In genomic region chr3:37987751-37988179, GRCh38 we compare ENCODE assay signal across 21 cellular contexts. TPM values are rescaled to one million over a fixed set of nuclear protein-coding genes. Genes with fewer than 3 reads are reported as not detected.
DNase-seq lines count a peak whose midpoint lies in the region; ATAC-seq, FAIRE-seq and TF ChIP-seq lines count a peak whose summit lies in the region.
"Had no signal": no experiment of that assay in that cellular context is flagged by ENCODE, and none has a peak within 500 bp of the region (broad histone marks: within the 10 kb centered on the region; RNA-seq: fewer than 3 reads in every experiment).

No MANE protein-coding gene starts in this region.

- no peak overlapping the region for H3K56ac ChIP-seq in H1 (replicated peaks; ENCODE audit: insufficient read length, low read depth, low read length)

- H4K20me1 ChIP-seq in H1 (replicated peaks in 1 of 2; ENCODE audit: control insufficient read depth in 1 of 2, insufficient read depth in 2 of 2, low read length in 2 of 2) (no peaks in the 10 kb centered on the region), MM.1S (ENCODE audit: insufficient read depth, low read length) (no peaks in the 10 kb centered on the region)

- 92% methylated on average over 7 of the region's 7 CpGs; no CpG with 5 or more reads in 1 of the 2 experiments for WGBS in H1 (ENCODE audit: extremely low coverage in 1 of 2, insufficient coverage in 1 of 2, insufficient read length in 1 of 2, insufficient replicate concordance in 2 of 2, low coverage in 1 of 2, low lambda C conversion rate in 2 of 2, missing lambda C conversion rate in 1 of 2), 2 experiments
- WGBS in thyroid gland, 2 donors: 90 to 91% methylated on average over 7 of the region's 7 CpGs

- H3K4me1 ChIP-seq in H1 (replicated peaks in 1 of 4; ENCODE audit: control insufficient read depth in 3 of 4, insufficient read depth in 4 of 4, low read length in 3 of 4): peaks cover 0 to 9% (median 6%) of the 10 kb centered on the region in 4 experiments; a peak in 5 of 7 replicates
- H3K4me1 ChIP-seq in muscle layer of duodenum (ENCODE audit: control insufficient read depth in 1 of 2, insufficient read depth in 2 of 2, low read length in 2 of 2): no peaks in the 10 kb centered on the region
- no peaks in the 10 kb centered on the region for H3K4me1 ChIP-seq in MM.1S (ENCODE audit: low read length)
- H3K4me1 ChIP-seq in thyroid gland: no peaks in the 10 kb centered on the region
- H3K4me1 ChIP-seq: parathyroid adenoma had no signal

- H3K23me2 ChIP-seq in H1 (ENCODE audit: low read depth, low read length): no peaks in the 10 kb centered on the region; the same call in 1 of the 2 replicates

- H3K27me3 ChIP-seq in H1 (replicated peaks in 1 of 4; ENCODE audit: control insufficient read depth in 3 of 4, extremely low read depth in 1 of 4, insufficient read depth in 3 of 4, low read length in 3 of 4): peaks cover 0 to 5% (median 1%) of the 10 kb centered on the region in 4 experiments; a peak in 4 of 7 replicates
- H3K27me3 ChIP-seq in muscle layer of duodenum (ENCODE audit: low read depth, low read length): no peaks in the 10 kb centered on the region
- H3K27me3 ChIP-seq in MM.1S (replicated peaks; ENCODE audit: insufficient read depth, low read length): no peaks in the 10 kb centered on the region; the same call in 1 of the 2 replicates
- no peaks in the 10 kb centered on the region for H3K27me3 ChIP-seq in thyroid gland

- intact Hi-C loops in left ventricle myocardium superior (cut with micrococcal nuclease): no loop called here
- intact Hi-C loops in thyroid gland (cut with DNase I): no loop called here

- H4K91ac ChIP-seq in H1 (replicated peaks; ENCODE audit: insufficient read length, low read length): no peak overlapping the region

- no peak overlapping the region for H4K5ac ChIP-seq in H1 (ENCODE audit: insufficient read length, low read depth, low read length)

- H3K36me3 ChIP-seq in H1 (ENCODE audit: control insufficient read depth in 2 of 4, insufficient read depth in 4 of 4, low read length in 3 of 4) (no peaks in the 10 kb centered on the region), muscle layer of duodenum (ENCODE audit: control insufficient read depth in 1 of 2, insufficient read depth in 2 of 2, low read length in 2 of 2) (peaks cover under 1 to 4% of the 10 kb centered on the region in 2 donors), MM.1S (replicated peaks; ENCODE audit: insufficient read depth, low read length) (no peaks in the 10 kb centered on the region), thyroid gland (no peaks in the 10 kb centered on the region)

- H2AK5ac ChIP-seq in H1 (ENCODE audit: low read depth, low read length): no peak overlapping the region

- no peak overlapping the region for H3K14ac ChIP-seq in H1 (ENCODE audit: insufficient read length)

- no peak overlapping the region for H3K9ac ChIP-seq in H1 (replicated peaks in 1 of 4; ENCODE audit: extremely low read depth in 1 of 4, low read depth in 3 of 4, low read length in 3 of 4)
- no peak overlapping the region for H3K9ac ChIP-seq in MM.1S (ENCODE audit: low read length)
- H3K9ac ChIP-seq: parathyroid adenoma had no signal

- H4K8ac ChIP-seq in H1 (ENCODE audit: extremely low read depth, insufficient read depth, low read length): peak overlapping the region; percentile 28; the same call in 1 of the 2 replicates

- no peak for ATAC-seq in left ventricle myocardium superior
- ATAC-seq: CD8-positive, alpha-beta T cell; GM23338; stimulated activated memory B cell treated with anti-CD40 and anti-IgM and Interleukin-4, amounts not matched to agents 10 μg/mL and 1 μg/mL and 100 μg/mL, for 72 hours had no signal

- H3K4me3 ChIP-seq in H1 (ENCODE audit: extremely low read depth in 1 of 4, insufficient read depth in 2 of 4, low read depth in 3 of 4, low read length in 4 of 4) (no peak overlapping the region), muscle layer of duodenum (ENCODE audit: low read depth in 1 of 2, low read length in 2 of 2) (no peak overlapping the region), MM.1S (ENCODE audit: low read length) (no peak overlapping the region), thyroid gland (replicated peaks in 1 of 3) (no peak overlapping the region)
- H3K4me3 ChIP-seq: A549, GM23338 had no signal

- H2BK20ac ChIP-seq in H1 (ENCODE audit: low read length): no peak overlapping the region

- H2BK120ac ChIP-seq in H1 (replicated peaks; ENCODE audit: low read depth, low read length): no peak overlapping the region

- no peak overlapping the region for H3K18ac ChIP-seq in H1 (ENCODE audit: extremely low read depth, low read length)

- FAIRE-seq in H1 (lab: Jason Lieb, UNC): no peak
- FAIRE-seq: A549, keratinocyte had no signal

- H3K9me3 ChIP-seq in H1 (ENCODE audit: insufficient read depth in 2 of 2, low read depth in 1 of 2, low read length in 1 of 2) (no peaks in the 10 kb centered on the region), muscle layer of duodenum (ENCODE audit: control insufficient read depth in 1 of 2, low read length in 2 of 2) (no peaks in the 10 kb centered on the region), MM.1S (replicated peaks; ENCODE audit: insufficient read depth, low read length) (no peaks in the 10 kb centered on the region), thyroid gland (no peaks in the 10 kb centered on the region)
- H3K9me3 ChIP-seq: A549 had no signal

- H3K79me1 ChIP-seq in H1 (ENCODE audit: low read depth, low read length): no peaks in the 10 kb centered on the region

- no peaks in the 10 kb centered on the region for H3K79me2 ChIP-seq in H1 (ENCODE audit: control insufficient read depth in 1 of 2, insufficient read depth in 2 of 2, low read length in 2 of 2)
- no peaks in the 10 kb centered on the region for H3K79me2 ChIP-seq in MM.1S (ENCODE audit: low read length)
- H3K79me2 ChIP-seq: parathyroid adenoma had no signal

- CTCF ChIA-PET in H1 (lab: Charles Lee; ENCODE audit: partially characterized antibody): interaction anchor here (0.9 to 9.0 kb wide), 4 partner anchors 9 to 132 kb away, joined by 6 to 134 read pairs (median 30); no protein-coding TSS in a partner anchor

- POLR2A ChIA-PET in H1 (lab: Charles Lee; ENCODE audit: partially characterized antibody): no interaction called here

- no peak overlapping the region for H3K4me2 ChIP-seq in H1 (ENCODE audit: insufficient read depth in 1 of 2, low read depth in 2 of 2, low read length in 2 of 2)
- H3K4me2 ChIP-seq in MM.1S (ENCODE audit: low read depth, low read length): no peak overlapping the region
- H3K4me2 ChIP-seq: GM23338 had no signal

- H2BK5ac ChIP-seq in H1 (ENCODE audit: low read depth, low read length): no peak overlapping the region

- H3K4ac ChIP-seq in H1 (replicated peaks; ENCODE audit: insufficient read length, low read depth, low read length): no peak overlapping the region

- no peak for TF ChIP-seq EP300 in H1 (IDR thresholded peaks at IDR 0.05; ENCODE audit: borderline replicate concordance in 1 of 2, low read depth in 2 of 2, low read length in 2 of 2)

- no peak for TF ChIP-seq RAD21 in H1 (IDR thresholded peaks at IDR 0.05 in 1 of 2, conservative IDR thresholded peaks at IDR 0.05 in 1 of 2; ENCODE audit: low read depth in 2 of 2, low read length in 2 of 2)

- TF ChIP-seq CTCF in H1 (IDR thresholded peaks at IDR 0.05; ENCODE audit: control extremely low read depth in 1 of 3, insufficient read depth in 1 of 3, low read depth in 1 of 3, low read length in 3 of 3) (no peak), MM.1S (IDR thresholded peaks at IDR 0.05; ENCODE audit: low read length) (no peak), thyroid gland (IDR thresholded peaks at IDR 0.05) (no peak)

- peak; percentile 49 for DNase-seq in activated CD8-positive, alpha-beta memory T cell treated with anti-CD3 and anti-CD28 coated beads for 24 hours
- DNase-seq in activated CD8-positive, alpha-beta memory T cell treated with anti-CD3 and anti-CD28 coated beads, Interleukin-2, amount 50 U/mL, for 4 hours: no peak
- DNase-seq in H1 (ENCODE audit: low read depth in 1 of 2, low spot score in 2 of 2): no peak
- DNase-seq in activated CD4-positive, CD25-positive, alpha-beta regulatory T cell treated with anti-CD3 and anti-CD28 coated beads, Interleukin-2, amount 50 U/mL, for 72 hours: no peak
- DNase-seq in left ventricle myocardium superior: no peak
- no peak for DNase-seq in MM.1S
- DNase-seq in thyroid gland: no peak
- DNase-seq: activated CD4-positive, alpha-beta T cell treated with anti-CD3 and anti-CD28 coated beads for 1 hour; activated naive CD4-positive, alpha-beta T cell treated with anti-CD3 and anti-CD28 coated beads, Interleukin-2, amount 50 U/mL, for 16 hours; CD8-positive, alpha-beta T cell; dermis blood vessel endothelial cell; Karpas-422; NCI-H146; SHP77 treated with DMSO at 0.1 percent for 48 hours; stimulated activated CD4-positive, alpha-beta T cell treated with anti-CD3 and anti-CD28 coated beads, Interleukin-12 subunit alpha, Interleukin-12 subunit beta, amount 100 ng/mL, for 4 hours had no signal

- H2AFZ ChIP-seq in H1 (ENCODE audit: low read length) (no peak overlapping the region), MM.1S (ENCODE audit: low read length) (no peak overlapping the region)
- H2AFZ ChIP-seq: GM23338, parathyroid adenoma had no signal

- H2BK15ac ChIP-seq in H1 (ENCODE audit: low read length): no peak overlapping the region

- TF ChIP-seq POLR2A in H1 (IDR thresholded peaks at IDR 0.05; ENCODE audit: control extremely low read depth in 1 of 2, low read depth in 2 of 2, low read length in 2 of 2) (no peak), thyroid gland (IDR thresholded peaks at IDR 0.05) (no peak)

- H3F3A ChIP-seq in MM.1S (ENCODE audit: insufficient read depth, low read length): no peaks in the 10 kb centered on the region

- no peak overlapping the region for H2BK12ac ChIP-seq in H1 (ENCODE audit: low read depth, low read length)

- no peak overlapping the region for H3K23ac ChIP-seq in H1 (ENCODE audit: insufficient read length)

- H3K9me2 ChIP-seq in MM.1S (replicated peaks; ENCODE audit: insufficient read depth, low read length): no peaks in the 10 kb centered on the region

- H3K27ac ChIP-seq in H1 (ENCODE audit: low read depth, low read length) (no peak overlapping the region), muscle layer of duodenum (ENCODE audit: low read length) (peak overlapping the region; percentile 80), MM.1S (ENCODE audit: low read length) (no peak overlapping the region), thyroid gland (no peak overlapping the region)
- H3K27ac ChIP-seq: parathyroid adenoma had no signal

RNA-seq across cellular contexts. Expression of gene VILL, which starts 2.8 kb away (rescaled TPM):
- 4.1 and 4.6 TPM in 2 replicates for total RNA-seq in H1 (2021; fragmentation: NEBNext Ultra II Directional; extraction: Animal tissue kit (Norgen Biotek cat#: 25700))
- polyA plus RNA-seq in H1 (2011; rRNA removed): 4.2 and 7.4 TPM in 2 replicates
- 5.9 TPM for polyA plus RNA-seq in H1 (2011; cell fraction: cytosol; rRNA removed)
- 20.0 TPM for polyA plus RNA-seq in H1 (2011; cell fraction: nucleus; rRNA removed)
- 2.4 to 5.7 TPM (median 4.2 TPM) in 4 replicates for polyA plus RNA-seq in H1 (2012, experiment 1 of 2)
- polyA plus RNA-seq in H1 (2012, experiment 2 of 2): 3.4 TPM
- polyA plus RNA-seq in H1 (2013, experiment 1 of 2): 1.4 TPM
- 1.5 TPM for polyA plus RNA-seq in H1 (2013, experiment 2 of 2)
- polyA minus RNA-seq in H1 (2011; rRNA and poly(A)+ RNA removed): 7.7 and 8.0 TPM in 2 replicates
- 2.5 TPM for polyA minus RNA-seq in H1 (2011; cell fraction: cytosol; rRNA and poly(A)+ RNA removed)
- polyA minus RNA-seq in H1 (2011; cell fraction: nucleus; rRNA and poly(A)+ RNA removed): 11.4 TPM
- 2.7 TPM for total RNA-seq in left ventricle myocardium superior
- total RNA-seq in thyroid gland: 10 to 100 TPM in 2 of 4 donors, 1 to 10 TPM in 2; 5.5 to 13.0 (median 9.5) TPM

RNA-seq across cellular contexts. Expression of gene PLCD1, which starts 41.7 kb away (rescaled TPM):
- total RNA-seq in H1 (2021; fragmentation: NEBNext Ultra II Directional; extraction: Animal tissue kit (Norgen Biotek cat#: 25700)): 15.7 and 19.2 TPM in 2 replicates
- polyA plus RNA-seq in H1 (2011; rRNA removed): 15.3 and 25.7 TPM in 2 replicates
- 16.8 TPM for polyA plus RNA-seq in H1 (2011; cell fraction: cytosol; rRNA removed)
- polyA plus RNA-seq in H1 (2011; cell fraction: nucleus; rRNA removed): 40.8 TPM
- 10.7 to 22.5 TPM (median 19.3 TPM) in 4 replicates for polyA plus RNA-seq in H1 (2012, experiment 1 of 2)
- 24.9 TPM for polyA plus RNA-seq in H1 (2012, experiment 2 of 2)
- polyA plus RNA-seq in H1 (2013, experiment 1 of 2): 16.6 TPM
- 15.4 TPM for polyA plus RNA-seq in H1 (2013, experiment 2 of 2)
- polyA minus RNA-seq in H1 (2011; rRNA and poly(A)+ RNA removed): 15.5 and 19.6 TPM in 2 replicates
- polyA minus RNA-seq in H1 (2011; cell fraction: cytosol; rRNA and poly(A)+ RNA removed): 9.8 TPM
- polyA minus RNA-seq in H1 (2011; cell fraction: nucleus; rRNA and poly(A)+ RNA removed): 18.4 TPM
- total RNA-seq in left ventricle myocardium superior (6.9 TPM), thyroid gland (10 to 100 TPM; 13.8 to 19.9 (median 16.0) TPM)

RNA-seq across cellular contexts. Expression of gene DLEC1, which starts 51.2 kb away (rescaled TPM):
- 0.75 and 0.76 TPM in 2 replicates for total RNA-seq in H1 (2021; fragmentation: NEBNext Ultra II Directional; extraction: Animal tissue kit (Norgen Biotek cat#: 25700))
- polyA plus RNA-seq in H1 (2011; rRNA removed): 0.26 and 0.36 TPM in 2 replicates
- polyA plus RNA-seq in H1 (2011; cell fraction: cytosol; rRNA removed): 0.31 TPM
- 3.0 TPM for polyA plus RNA-seq in H1 (2011; cell fraction: nucleus; rRNA removed)
- 0.43 to 0.87 TPM (median 0.62 TPM) in 4 replicates for polyA plus RNA-seq in H1 (2012, experiment 1 of 2)
- polyA plus RNA-seq in H1 (2012, experiment 2 of 2): 0.29 TPM
- polyA plus RNA-seq in H1 (2013, experiment 1 of 2): 1.4 TPM
- 0.17 TPM for polyA plus RNA-seq in H1 (2013, experiment 2 of 2)
- 0.63 and 1.4 TPM in 2 replicates for polyA minus RNA-seq in H1 (2011; rRNA and poly(A)+ RNA removed)
- polyA minus RNA-seq in H1 (2011; cell fraction: cytosol; rRNA and poly(A)+ RNA removed): 0.29 TPM
- polyA minus RNA-seq in H1 (2011; cell fraction: nucleus; rRNA and poly(A)+ RNA removed): 3.0 TPM
- total RNA-seq in left ventricle myocardium superior: 1.1 TPM
- total RNA-seq in thyroid gland: 1 to 10 TPM in 3 of 4 donors, under 1 TPM in 1; 0.44 to 1.7 (median 1.5) TPM
- polyA plus RNA-seq: keratinocyte had no signal
